In the genomic region with DNA sequence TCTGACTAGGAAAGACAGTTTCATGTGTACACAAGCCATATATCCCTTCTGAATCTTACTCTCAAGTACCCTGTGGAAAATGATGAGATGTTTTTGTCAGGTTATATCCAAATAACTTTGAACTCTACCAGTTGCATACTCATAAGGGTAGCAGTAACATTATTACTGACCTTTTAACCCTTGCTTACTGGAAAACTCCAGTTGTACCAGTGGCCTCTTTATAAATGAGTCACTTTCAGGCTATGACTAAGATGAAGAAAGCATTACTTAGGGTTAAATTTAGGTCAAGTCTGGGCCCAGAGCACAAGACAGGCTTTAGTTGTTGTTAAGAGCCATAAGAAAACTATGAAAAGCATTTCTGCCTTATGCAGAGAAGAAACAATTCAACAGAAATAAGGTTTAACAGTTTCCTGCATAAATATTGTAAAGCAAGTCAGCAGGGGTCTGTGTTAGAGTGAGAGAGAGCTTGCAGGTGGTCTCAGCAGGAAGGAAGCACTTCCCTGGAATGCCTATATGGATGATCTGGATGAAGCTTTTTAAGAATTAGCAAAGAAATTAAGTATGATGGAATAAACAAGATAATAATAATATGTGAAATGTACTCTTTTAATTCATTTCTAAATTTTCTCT, we compare ENCODE assay signal across 8 cellular contexts.
A peak's percentile ranks its signal among the peaks of the same experiment; 100 is the strongest.
DNase-seq lines count a peak whose midpoint lies in the region; ATAC-seq and TF ChIP-seq lines count a peak whose summit lies in the region.

No MANE protein-coding gene starts in this region.

- POLR2A ChIA-PET in activated CD8-positive, alpha-beta T cell treated with anti-CD3 and anti-CD28 coated beads, Interleukin-2, amount 10 ng/mL, durations not matched to agents 7 days and 5 days (lab: Charles Lee) = interaction anchor here (1.0 to 5.7 kb wide), 4 partner anchors 25 to 351 kb away, joined by 4 to 39 read pairs (median 5); partner anchors contain the start of gene ITGA4

- TF ChIP-seq CTCF in GM12864 (IDR thresholded peaks at IDR 0.05; ENCODE audit: low read depth, low read length, missing control alignments) (no peak), natural killer cell (IDR thresholded peaks at IDR 0.05) (no peak)

- H3K4me3 ChIP-seq in GM12864 (ENCODE audit: low read depth, low read length) = no peak overlapping the region

- H3K4me3 Mint-ChIP-seq in activated CD8-positive, alpha-beta T cell treated with anti-CD3 and anti-CD28 coated beads, Interleukin-2, amount 10 ng/mL, durations not matched to agents 7 days and 5 days = peak overlapping the region; percentile 28
- H3K4me3 Mint-ChIP-seq in natural killer cell = no peak overlapping the region

- H3K27ac Mint-ChIP-seq in activated CD8-positive, alpha-beta T cell treated with anti-CD3 and anti-CD28 coated beads, Interleukin-2, amount 10 ng/mL, durations not matched to agents 7 days and 5 days = peak overlapping the region; percentile 83
- H3K27ac Mint-ChIP-seq in natural killer cell = peak overlapping the region; percentile 61 to 78

- intact Hi-C loops in natural killer cell (cut with micrococcal nuclease) = loop anchor here (5.0 to 10.0 kb wide), 2 partner anchors 35 to 58 kb away; no protein-coding TSS in a partner anchor

- no peaks in the 10 kb centered on the region for H3K27me3 Mint-ChIP-seq in activated CD8-positive, alpha-beta T cell treated with anti-CD3 and anti-CD28 coated beads, Interleukin-2, amount 10 ng/mL, durations not matched to agents 7 days and 5 days (ENCODE audit: low read depth)
- no peaks in the 10 kb centered on the region for H3K27me3 Mint-ChIP-seq in natural killer cell (ENCODE audit: low read depth in 2 of 2)

- DNase-seq in GM12864 (ENCODE audit: low read depth) = peak; percentile 87
- peak; percentile 94 for DNase-seq in HS-5 (ENCODE audit: low read depth)
- DNase-seq in activated CD8-positive, alpha-beta T cell treated with anti-CD3 and anti-CD28 coated beads, Interleukin-2, amount 10 ng/mL, durations not matched to agents 7 days and 5 days = peak; percentile 55
- DNase-seq in natural killer cell = no peak
- no peak for DNase-seq in pons (ENCODE audit: low spot score)
- no peak for DNase-seq in mucosa of gallbladder (ENCODE audit: low spot score)
- no peak for DNase-seq in mesenteric fat pad (ENCODE audit: low spot score)

- CTCF ChIA-PET in activated CD8-positive, alpha-beta T cell treated with anti-CD3 and anti-CD28 coated beads, Interleukin-2, amount 10 ng/mL, durations not matched to agents 7 days and 5 days (lab: Charles Lee) = interaction anchor here (0.8 to 4.5 kb wide), 13 partner anchors 11 to 360 kb away, joined by 3 to 69 read pairs (median 4); partner anchors contain the start of gene ITGA4

- H3K36me3 Mint-ChIP-seq in activated CD8-positive, alpha-beta T cell treated with anti-CD3 and anti-CD28 coated beads, Interleukin-2, amount 10 ng/mL, durations not matched to agents 7 days and 5 days (ENCODE audit: low read depth) = peaks cover 25% of the 10 kb centered on the region
- H3K36me3 Mint-ChIP-seq in natural killer cell = no peaks in the 10 kb centered on the region

- H3K4me1 Mint-ChIP-seq in activated CD8-positive, alpha-beta T cell treated with anti-CD3 and anti-CD28 coated beads, Interleukin-2, amount 10 ng/mL, durations not matched to agents 7 days and 5 days (ENCODE audit: low read depth) = peaks cover 47% of the 10 kb centered on the region
- peaks cover 25 to 27% of the 10 kb centered on the region in 2 donors for H3K4me1 Mint-ChIP-seq in natural killer cell

- ATAC-seq in GM21529 (IDR thresholded peaks at IDR 0.05; ENCODE audit: unreplicated experiment) = peak; percentile 99
- ATAC-seq in activated CD8-positive, alpha-beta T cell treated with anti-CD3 and anti-CD28 coated beads, Interleukin-2, amount 10 ng/mL, durations not matched to agents 7 days and 5 days = peak; percentile 94
- ATAC-seq in natural killer cell = peak in 1 of 3 donors; percentile 74

- peaks cover 8% of the 10 kb centered on the region for H3K9me3 Mint-ChIP-seq in activated CD8-positive, alpha-beta T cell treated with anti-CD3 and anti-CD28 coated beads, Interleukin-2, amount 10 ng/mL, durations not matched to agents 7 days and 5 days (ENCODE audit: insufficient read depth)
- H3K9me3 Mint-ChIP-seq in natural killer cell = no peaks in the 10 kb centered on the region

Comparison
In these comparisons a context has a peak if more than half of its experiments do, and no peak if none do; other contexts are left out.
1. DNase-seq: peak in GM12864 (single experiment), HS-5 (single experiment) and activated CD8-positive, alpha-beta T cell treated with anti-CD3 and anti-CD28 coated beads, Interleukin-2, amount 10 ng/mL, durations not matched to agents 7 days and 5 days (single experiment); none in natural killer cell (single experiment), pons (single experiment), mucosa of gallbladder (single experiment) and mesenteric fat pad (single experiment).